Comparison of ENCODE assay signal across 1 cellular context in the genomic region with DNA sequence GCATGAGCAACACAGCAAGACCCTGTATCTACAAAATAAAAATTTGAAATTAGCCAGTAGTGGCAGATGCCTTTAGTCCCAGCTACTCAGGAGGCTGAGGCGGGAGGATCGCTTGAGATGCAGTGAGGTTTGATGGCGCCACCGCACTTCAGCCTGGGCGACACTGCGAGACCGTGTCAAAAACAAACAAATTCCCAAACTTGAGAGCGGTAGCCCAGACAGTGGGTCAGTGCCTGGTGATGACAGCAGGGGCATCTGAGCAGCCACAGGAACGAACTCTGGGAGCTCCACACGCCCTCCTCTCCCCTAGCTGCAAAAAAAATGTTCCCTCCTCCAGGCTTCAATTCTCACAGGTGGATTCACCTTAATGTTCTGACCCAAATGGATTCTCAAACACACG.
TF ChIP-seq lines count a peak whose summit lies in the region.

No MANE protein-coding gene starts in this region.

TF ChIP-seq in GM23338, 12 proteins besides CTCF, POLR2A, EP300 and RAD21 (continued from another document):
- TF ChIP-seq, protein P1, sequence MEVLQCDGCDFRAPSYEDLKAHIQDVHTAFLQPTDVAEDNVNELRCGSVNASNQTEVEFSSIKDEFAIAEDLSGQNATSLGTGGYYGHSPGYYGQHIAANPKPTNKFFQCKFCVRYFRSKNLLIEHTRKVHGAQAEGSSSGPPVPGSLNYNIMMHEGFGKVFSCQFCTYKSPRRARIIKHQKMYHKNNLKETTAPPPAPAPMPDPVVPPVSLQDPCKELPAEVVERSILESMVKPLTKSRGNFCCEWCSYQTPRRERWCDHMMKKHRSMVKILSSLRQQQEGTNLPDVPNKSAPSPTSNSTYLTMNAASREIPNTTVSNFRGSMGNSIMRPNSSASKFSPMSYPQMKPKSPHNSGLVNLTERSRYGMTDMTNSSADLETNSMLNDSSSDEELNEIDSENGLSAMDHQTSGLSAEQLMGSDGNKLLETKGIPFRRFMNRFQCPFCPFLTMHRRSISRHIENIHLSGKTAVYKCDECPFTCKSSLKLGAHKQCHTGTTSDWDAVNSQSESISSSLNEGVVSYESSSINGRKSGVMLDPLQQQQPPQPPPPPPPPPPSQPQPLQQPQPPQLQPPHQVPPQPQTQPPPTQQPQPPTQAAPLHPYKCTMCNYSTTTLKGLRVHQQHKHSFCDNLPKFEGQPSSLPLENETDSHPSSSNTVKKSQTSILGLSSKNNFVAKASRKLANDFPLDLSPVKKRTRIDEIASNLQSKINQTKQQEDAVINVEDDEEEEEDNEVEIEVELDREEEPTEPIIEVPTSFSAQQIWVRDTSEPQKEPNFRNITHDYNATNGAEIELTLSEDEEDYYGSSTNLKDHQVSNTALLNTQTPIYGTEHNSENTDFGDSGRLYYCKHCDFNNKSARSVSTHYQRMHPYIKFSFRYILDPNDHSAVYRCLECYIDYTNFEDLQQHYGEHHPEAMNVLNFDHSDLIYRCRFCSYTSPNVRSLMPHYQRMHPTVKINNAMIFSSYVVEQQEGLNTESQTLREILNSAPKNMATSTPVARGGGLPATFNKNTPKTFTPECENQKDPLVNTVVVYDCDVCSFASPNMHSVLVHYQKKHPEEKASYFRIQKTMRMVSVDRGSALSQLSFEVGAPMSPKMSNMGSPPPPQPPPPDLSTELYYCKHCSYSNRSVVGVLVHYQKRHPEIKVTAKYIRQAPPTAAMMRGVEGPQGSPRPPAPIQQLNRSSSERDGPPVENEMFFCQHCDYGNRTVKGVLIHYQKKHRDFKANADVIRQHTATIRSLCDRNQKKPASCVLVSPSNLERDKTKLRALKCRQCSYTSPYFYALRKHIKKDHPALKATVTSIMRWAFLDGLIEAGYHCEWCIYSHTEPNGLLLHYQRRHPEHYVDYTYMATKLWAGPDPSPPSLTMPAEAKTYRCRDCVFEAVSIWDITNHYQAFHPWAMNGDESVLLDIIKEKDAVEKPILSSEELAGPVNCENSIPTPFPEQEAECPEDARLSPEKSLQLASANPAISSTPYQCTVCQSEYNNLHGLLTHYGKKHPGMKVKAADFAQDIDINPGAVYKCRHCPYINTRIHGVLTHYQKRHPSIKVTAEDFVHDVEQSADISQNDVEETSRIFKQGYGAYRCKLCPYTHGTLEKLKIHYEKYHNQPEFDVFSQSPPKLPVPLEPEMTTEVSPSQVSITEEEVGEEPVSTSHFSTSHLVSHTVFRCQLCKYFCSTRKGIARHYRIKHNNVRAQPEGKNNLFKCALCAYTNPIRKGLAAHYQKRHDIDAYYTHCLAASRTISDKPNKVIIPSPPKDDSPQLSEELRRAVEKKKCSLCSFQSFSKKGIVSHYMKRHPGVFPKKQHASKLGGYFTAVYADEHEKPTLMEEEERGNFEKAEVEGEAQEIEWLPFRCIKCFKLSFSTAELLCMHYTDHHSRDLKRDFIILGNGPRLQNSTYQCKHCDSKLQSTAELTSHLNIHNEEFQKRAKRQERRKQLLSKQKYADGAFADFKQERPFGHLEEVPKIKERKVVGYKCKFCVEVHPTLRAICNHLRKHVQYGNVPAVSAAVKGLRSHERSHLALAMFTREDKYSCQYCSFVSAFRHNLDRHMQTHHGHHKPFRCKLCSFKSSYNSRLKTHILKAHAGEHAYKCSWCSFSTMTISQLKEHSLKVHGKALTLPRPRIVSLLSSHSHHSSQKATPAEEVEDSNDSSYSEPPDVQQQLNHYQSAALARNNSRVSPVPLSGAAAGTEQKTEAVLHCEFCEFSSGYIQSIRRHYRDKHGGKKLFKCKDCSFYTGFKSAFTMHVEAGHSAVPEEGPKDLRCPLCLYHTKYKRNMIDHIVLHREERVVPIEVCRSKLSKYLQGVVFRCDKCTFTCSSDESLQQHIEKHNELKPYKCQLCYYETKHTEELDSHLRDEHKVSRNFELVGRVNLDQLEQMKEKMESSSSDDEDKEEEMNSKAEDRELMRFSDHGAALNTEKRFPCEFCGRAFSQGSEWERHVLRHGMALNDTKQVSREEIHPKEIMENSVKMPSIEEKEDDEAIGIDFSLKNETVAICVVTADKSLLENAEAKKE (CRISPR knock-in tag; IDR thresholded peaks at IDR 0.05), result no peak
- TF ChIP-seq STAT1 (IDR thresholded peaks at IDR 0.05; ENCODE audit: unreplicated experiment) (no peak), CREB1 (CRISPR knock-in tag; IDR thresholded peaks at IDR 0.05; ENCODE audit: low read depth) (no peak), NANOG (IDR thresholded peaks at IDR 0.05; ENCODE audit: borderline replicate concordance) (no peak)
